27 cellular contexts compared by ENCODE assay signal in the genomic region with DNA sequence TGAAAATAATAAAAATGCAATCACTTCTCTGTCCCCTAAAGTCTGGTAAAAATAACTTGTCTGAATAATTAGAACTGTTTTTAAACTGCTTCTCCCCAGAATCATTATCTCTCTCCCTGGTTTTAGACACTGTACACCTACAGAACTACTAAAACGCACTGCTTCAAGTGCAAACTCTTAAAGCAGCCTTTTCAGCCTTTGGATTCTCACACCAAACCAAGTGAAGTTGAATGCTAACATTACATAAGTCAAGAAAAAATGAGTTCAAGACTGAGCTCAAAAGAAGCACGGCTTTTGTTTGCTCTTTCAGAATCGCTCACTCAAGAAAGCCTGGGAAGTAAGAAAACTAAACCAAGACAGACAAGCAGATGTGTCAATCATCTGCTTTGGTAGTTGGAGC.
"Had no signal": no experiment of that assay in that cellular context is flagged by ENCODE, and none has a peak within 500 bp of the region (broad histone marks: within the 10 kb centered on the region; RNA-seq: fewer than 3 reads in every experiment).

No MANE protein-coding gene starts in this region.

- H3K4me3 ChIP-seq: stomach, suprapubic skin, testis, thoracic aorta, thyroid gland, tibial artery, tibial nerve, transverse colon, upper lobe of left lung, upper lobe of right lung, uterus, vagina had no signal

- H3K9me3 ChIP-seq: stomach, suprapubic skin, testis, thoracic aorta, thyroid gland, tibial artery, tibial nerve, transverse colon, upper lobe of left lung, upper lobe of right lung, uterus, vagina had no signal

- DNase-seq: stimulated activated CD4-positive, alpha-beta T cell treated with anti-CD3 and anti-CD28 coated beads, Interleukin-2, amount 100 ng/mL, for 48 hours; stimulated activated CD4-positive, alpha-beta T cell treated with anti-CD3 and anti-CD28 coated beads, Interleukin-4, amount 100 ng/mL, for 1 hour; stimulated activated CD4-positive, alpha-beta T cell treated with anti-CD3 and anti-CD28 coated beads, Interleukin-4, amount 100 ng/mL, for 24 hours; stimulated activated CD4-positive, alpha-beta T cell treated with anti-CD3 and anti-CD28 coated beads, Interleukin-4, amount 100 ng/mL, for 4 hours; stimulated activated CD8-positive, alpha-beta memory T cell treated with anti-CD3 and anti-CD28 coated beads, Interleukin-4, amount 100 ng/mL, for 48 hours; stimulated activated naive B cell treated with anti-CD40 and anti-IgM and Interleukin-4, amounts not matched to agents 10 μg/mL and 1 μg/mL and 100 μg/mL, for 72 hours; stimulated activated naive CD4-positive, alpha-beta T cell; stimulated activated naive CD4-positive, alpha-beta T cell treated with Interleukin-2 at 50 U/mL for 16 hours; stimulated activated naive CD8-positive, alpha-beta T cell treated with anti-CD3 and anti-CD28 coated beads, Interleukin-15, amount 100 ng/mL, for 72 hours; stimulated activated naive CD8-positive, alpha-beta T cell treated with anti-CD3 and anti-CD28 coated beads, Interleukin-15, Interleukin-2, amounts not matched to agents 100 U/mL and 50 U/mL, for 24 hours; stomach; substantia nigra; testis; thyroid gland; tibial artery; transverse colon; trophoblast cell; upper lobe of left lung; upper lobe of right lung; uterus had no signal

- ATAC-seq: stimulated activated effector memory CD8-positive, alpha-beta T cell treated with anti-CD3 and anti-CD28 coated beads, Interleukin-12 subunit alpha, Interleukin-12 subunit beta, amount 100 ng/mL, for 72 hours; stimulated activated memory B cell treated with anti-CD40 and anti-IgM and Interleukin-4, amounts not matched to agents 10 μg/mL and 1 μg/mL and 100 μg/mL, for 72 hours; stimulated activated naive B cell treated with anti-CD40 and anti-IgM and Interleukin-4, amounts not matched to agents 10 μg/mL and 1 μg/mL and 100 μg/mL, for 72 hours; stimulated activated naive CD8-positive, alpha-beta T cell treated with anti-CD3 and anti-CD28 coated beads, Interleukin-15, amount 100 ng/mL, for 72 hours; stimulated activated naive CD8-positive, alpha-beta T cell treated with anti-CD3 and anti-CD28 coated beads, Interleukin-15, Interleukin-2, amounts not matched to agents 100 U/mL and 50 U/mL, for 24 hours; upper lobe of right lung had no signal

- H3K27me3 ChIP-seq: testis, thyroid gland, uterus had no signal

- FAIRE-seq: urothelium cell line had no signal

- H3K36me3 ChIP-seq: stomach, suprapubic skin, thoracic aorta, thyroid gland, tibial artery, tibial nerve, transverse colon, upper lobe of left lung, upper lobe of right lung, uterus, vagina had no signal

- H3K27ac ChIP-seq: stomach, suprapubic skin, testis, thoracic aorta, thyroid gland, tibial artery, transverse colon, upper lobe of left lung, upper lobe of right lung, uterus, vagina had no signal

- H3K4me1 ChIP-seq: testis, upper lobe of right lung, uterus had no signal
